In genomic region chr1:159924791-159925712, GRCh38 we compare ENCODE assay signal across 8 cellular contexts. TPM values are rescaled to one million over a fixed set of nuclear protein-coding genes. Genes with fewer than 3 reads are reported as not detected.
DNase-seq lines count a peak whose midpoint lies in the region; ATAC-seq and TF ChIP-seq lines count a peak whose summit lies in the region.

TSS of gene TAGLN2 (minus strand) at chr1:159925507. CDS start at chr1:159920509, 4,998 bp downstream.

- peaks cover 32% of the 10 kb centered on the region for H3K27me3 Mint-ChIP-seq in endothelial cell (ENCODE audit: unreplicated experiment)

- intact Hi-C loops in mucosa of descending colon (cut with DNase I, micrococcal nuclease) = no loop called here

- peaks cover 3% of the 10 kb centered on the region for H3K9me3 Mint-ChIP-seq in endothelial cell (ENCODE audit: unreplicated experiment)

- H3K27ac Mint-ChIP-seq in endothelial cell (ENCODE audit: unreplicated experiment) = peak within 1 kb of the TSS; percentile 100

- CTCF ChIA-PET in BJ (lab: Yijun Ruan, JAX) = interaction anchor here (0.7 to 39.5 kb wide), 6 partner anchors 10 to 127 kb away, joined by 3 to 889 read pairs (median 5); no protein-coding TSS in a partner anchor

- H3K4me3 ChIP-seq in BJ (ENCODE audit: low read depth, low read length) (peak within 1 kb of the TSS; percentile 81), mucosa of descending colon (peak within 1 kb of the TSS; percentile 92)

- peak; percentile 61 for ATAC-seq in HG03378 (IDR thresholded peaks at IDR 0.05; ENCODE audit: unreplicated experiment)
- peak; percentile 75 for ATAC-seq in mucosa of descending colon

- TF ChIP-seq POLR2A in GM19099 (IDR thresholded peaks at IDR 0.05; ENCODE audit: extremely low read depth, insufficient read length, low read depth) = peak; percentile 98

- H3K27me3 ChIP-seq in BJ (ENCODE audit: control insufficient read depth, insufficient read depth, low read length) = no peaks in the 10 kb centered on the region

- peaks cover 30% of the 10 kb centered on the region for H3K4me1 ChIP-seq in mucosa of descending colon (ENCODE audit: low read depth)

- H3K4me3 Mint-ChIP-seq in endothelial cell (ENCODE audit: unreplicated experiment) = peak within 1 kb of the TSS; percentile 94

- peaks cover under 1% of the 10 kb centered on the region; the same call in 1 of the 2 replicates for H3K36me3 ChIP-seq in BJ (ENCODE audit: control insufficient read depth, insufficient read depth, low read length)
- no peaks in the 10 kb centered on the region for H3K36me3 ChIP-seq in mucosa of descending colon (ENCODE audit: low read depth)

- POLR2A ChIA-PET in BJ (lab: Charles Lee) = interaction anchor here (0.5 kb wide), 1 partner anchor 153 kb away, joined by 7 read pairs; no protein-coding TSS in a partner anchor

- H3K9me3 ChIP-seq in mucosa of descending colon = no peaks in the 10 kb centered on the region

- H3K4me1 Mint-ChIP-seq in endothelial cell (ENCODE audit: unreplicated experiment) = peaks cover 20% of the 10 kb centered on the region

- H3K36me3 Mint-ChIP-seq in endothelial cell (ENCODE audit: low read depth, unreplicated experiment) = peaks cover 23% of the 10 kb centered on the region

- TF ChIP-seq CTCF in BJ (IDR thresholded peaks at IDR 0.05; ENCODE audit: insufficient read depth, low read depth, low read length) (peak; percentile 0; the same call in 1 of the 2 replicates), endothelial cell (IDR thresholded peaks at IDR 0.05; ENCODE audit: unreplicated experiment) (no peak), mucosa of descending colon (IDR thresholded peaks at IDR 0.05) (no peak)

- peak; percentile 70 for DNase-seq in BJ (ENCODE audit: low read depth)
- DNase-seq in NOMO-1 treated with dmso at 0.1 percent for 144 hours (lab: John Stamatoyannopoulos, UW; ENCODE audit: unreplicated experiment) = peak; percentile 87
- peak; percentile 92 for DNase-seq in activated CD8-positive, alpha-beta memory T cell treated with anti-CD3 and anti-CD28 coated beads, Interleukin-2, amount 50 U/mL, for 4 hours
- DNase-seq in endothelial cell (ENCODE audit: low spot score) = peak; percentile 80
- DNase-seq in mucosa of descending colon = peak; percentile 95 to 96 (median 95)
- peak; percentile 73 to 78 for DNase-seq in stimulated activated CD8-positive, alpha-beta memory T cell treated with anti-CD3 and anti-CD28 coated beads, Interleukin-4, amount 100 ng/mL, for 1 hour (ENCODE audit: low read depth in 2 of 2, low spot score in 1 of 2)

RNA-seq across cellular contexts. Expression of gene TAGLN2, which starts in this region (rescaled TPM):
- polyA plus RNA-seq in BJ (2011; rRNA removed) = 628 and 745 TPM in 2 replicates
- 239 and 300 TPM in 2 replicates for polyA minus RNA-seq in BJ (2011; rRNA and poly(A)+ RNA removed)
- total RNA-seq in endothelial cell (ENCODE audit: unreplicated experiment) (95.2 TPM), mucosa of descending colon (100 to 1,000 TPM; 137 to 296 (median 264) TPM)

Comparison
In these comparisons a context has a peak if more than half of its experiments do, and no peak if none do; other contexts are left out.
1. Peak in every context shown above with its lines: DNase-seq, ATAC-seq and H3K4me3 ChIP-seq.